Comparison of ENCODE assay signal across 12 cellular contexts in genomic region chrX:47648376-47648775, GRCh38. TPM values are rescaled to one million over a fixed set of nuclear protein-coding genes. Genes with fewer than 3 reads are reported as not detected.
A peak's percentile ranks its signal among the peaks of the same experiment; 100 is the strongest.
DNase-seq lines count a peak whose midpoint lies in the region; ATAC-seq, FAIRE-seq and TF ChIP-seq lines count a peak whose summit lies in the region.
"Had no signal": no experiment of that assay in that cellular context is flagged by ENCODE, and none has a peak within 500 bp of the region (broad histone marks: within the 10 kb centered on the region; RNA-seq: fewer than 3 reads in every experiment).

No MANE protein-coding gene starts in this region.

- H3K79me2 ChIP-seq in Loucy (ENCODE audit: insufficient read depth, low read length) (peaks cover 34% of the 10 kb centered on the region; the same call in 1 of the 2 replicates), K562 (ENCODE audit: control insufficient read depth, insufficient read depth, low read length) (peaks cover 60% of the 10 kb centered on the region), neural progenitor cell (ENCODE audit: low read depth) (peaks cover 24% of the 10 kb centered on the region)

- ATAC-seq in activated CD4-positive, alpha-beta T cell treated with anti-CD3 and anti-CD28 coated beads for 36 hours: peak; percentile 12
- no peak for ATAC-seq in K562
- no peak for ATAC-seq in GM21390 (IDR thresholded peaks at IDR 0.05; ENCODE audit: unreplicated experiment)
- ATAC-seq in HG03159 (IDR thresholded peaks at IDR 0.05; ENCODE audit: unreplicated experiment): no peak

- H3K27ac ChIP-seq in K562 (ENCODE audit: extremely low read depth, low read depth, low read length): no peak overlapping the region
- H3K27ac ChIP-seq in neural progenitor cell: no peak overlapping the region
- H3K27ac ChIP-seq: ascending aorta had no signal

- no peaks in the 10 kb centered on the region for H3K27me3 ChIP-seq in Loucy (ENCODE audit: insufficient read depth, low read length, poor library complexity, severe bottlenecking)
- no peaks in the 10 kb centered on the region for H3K27me3 ChIP-seq in K562 (ENCODE audit: control insufficient read depth in 2 of 2, insufficient read depth in 2 of 2, low read length in 2 of 2)
- no peaks in the 10 kb centered on the region for H3K27me3 ChIP-seq in neural progenitor cell
- H3K27me3 ChIP-seq: ascending aorta had no signal

- peak overlapping the region; percentile 92 for H3K4me3 Mint-ChIP-seq in activated CD4-positive, alpha-beta T cell treated with anti-CD3 and anti-CD28 coated beads for 36 hours
- peak overlapping the region; percentile 85 for H3K4me3 Mint-ChIP-seq in neural progenitor cell

- no peaks in the 10 kb centered on the region for H3K27me3 Mint-ChIP-seq in activated CD4-positive, alpha-beta T cell treated with anti-CD3 and anti-CD28 coated beads for 36 hours
- H3K27me3 Mint-ChIP-seq in neural progenitor cell (ENCODE audit: insufficient read depth, low read depth): peaks cover 6% of the 10 kb centered on the region

- peak overlapping the region; percentile 89 for H3K4me3 ChIP-seq in Loucy (ENCODE audit: low read length, poor library complexity, severe bottlenecking)
- H3K4me3 ChIP-seq in K562: peak overlapping the region; percentile 85; the same call in 1 of the 2 replicates
- no peak overlapping the region for H3K4me3 ChIP-seq in neural progenitor cell

- TF ChIP-seq RAD21 in K562 (CRISPR knock-in tag; conservative IDR thresholded peaks at IDR 0.05 in 1 of 2, IDR thresholded peaks at IDR 0.05 in 1 of 2): no peak

- intact Hi-C loops in activated CD4-positive, alpha-beta T cell treated with anti-CD3 and anti-CD28 coated beads for 36 hours (cut with DNase I, micrococcal nuclease): loop anchor here in 1 of 2 experiments (5.0 kb wide), 1 partner anchor 74 kb away; no protein-coding TSS in a partner anchor
- intact Hi-C loops in K562 (cut with micrococcal nuclease): loop anchor here (5.0 kb wide), 1 partner anchor 86 kb away; the partner anchor contains the start of gene ARAF

- peaks cover 55% of the 10 kb centered on the region for H3K4me1 Mint-ChIP-seq in activated CD4-positive, alpha-beta T cell treated with anti-CD3 and anti-CD28 coated beads for 36 hours
- H3K4me1 Mint-ChIP-seq in neural progenitor cell: peaks cover 23% of the 10 kb centered on the region

- H3K9me1 ChIP-seq in K562 (ENCODE audit: control insufficient read depth, insufficient read depth, low read length): peaks cover 5% of the 10 kb centered on the region

- FAIRE-seq in K562 (lab: Jason Lieb, UNC): no peak
- FAIRE-seq: G401.6 had no signal

- H3K9ac ChIP-seq in Loucy (ENCODE audit: low read depth, low read length, poor library complexity, severe bottlenecking) (peak overlapping the region; percentile 77), K562 (ENCODE audit: insufficient read depth in 1 of 2, low read depth in 2 of 2, low read length in 2 of 2) (peak overlapping the region in 1 of 2 experiments; percentile 45; a peak in 1 of 4 replicates), neural progenitor cell (no peak overlapping the region)

- in situ Hi-C loops in K562 (cut with MboI): no loop called here
- in situ Hi-C loops in GM13976 (cut with MboI; ENCODE audit: low sequenced_read_pairs, unreplicated experiment): no loop called here

- POLR2A ChIA-PET in activated CD4-positive, alpha-beta T cell treated with anti-CD3 and anti-CD28 coated beads for 36 hours (lab: Charles Lee): interaction anchor here (1.3 kb wide), 1 partner anchor 14 kb away, joined by 4 read pairs; no protein-coding TSS in a partner anchor
- POLR2A ChIA-PET in K562 (lab: Yijun Ruan, JAX): no interaction called here

- no peaks in the 10 kb centered on the region for H3K9me3 ChIP-seq in Loucy (ENCODE audit: insufficient read depth, low read depth, low read length)
- H3K9me3 ChIP-seq in K562 (replicated peaks; ENCODE audit: control insufficient read depth, insufficient read depth, low read depth, low read length): no peaks in the 10 kb centered on the region
- no peaks in the 10 kb centered on the region for H3K9me3 ChIP-seq in neural progenitor cell (ENCODE audit: low read depth)
- H3K9me3 ChIP-seq: ascending aorta, HAP-1 had no signal

- peak overlapping the region; percentile 97 for H3K27ac Mint-ChIP-seq in activated CD4-positive, alpha-beta T cell treated with anti-CD3 and anti-CD28 coated beads for 36 hours
- no peak overlapping the region for H3K27ac Mint-ChIP-seq in neural progenitor cell

- BruUV-seq in K562 (replicated peaks; lab: Mats Ljungman, UMichigan): no TSS peak

- no peak for TF ChIP-seq CTCF in Loucy (conservative IDR thresholded peaks at IDR 0.05; ENCODE audit: low read length)
- no peak for TF ChIP-seq CTCF in K562 (IDR thresholded peaks at IDR 0.05 in 2 of 3, conservative IDR thresholded peaks at IDR 0.05 in 1 of 3; ENCODE audit: insufficient read depth in 2 of 3, low read depth in 1 of 3, low read length in 3 of 3)
- TF ChIP-seq CTCF in neural progenitor cell (IDR thresholded peaks at IDR 0.05): no peak
- TF ChIP-seq CTCF in GM13976 (IDR thresholded peaks at IDR 0.05; ENCODE audit: borderline replicate concordance, control extremely low read depth, extremely low read depth, insufficient read depth, missing control alignments): no peak

- H3K9me2 ChIP-seq in Loucy (replicated peaks; ENCODE audit: low read depth, low read length): no peaks in the 10 kb centered on the region

- CTCF ChIA-PET in activated CD4-positive, alpha-beta T cell treated with anti-CD3 and anti-CD28 coated beads for 36 hours (lab: Charles Lee): no interaction called here
- CTCF ChIA-PET in K562 (lab: Yijun Ruan, JAX; ENCODE audit: low intra/inter-chr PET ratio): no interaction called here

- no peak for TF ChIP-seq EP300 in K562 (IDR thresholded peaks at IDR 0.05; ENCODE audit: low read length)

- peaks cover 65% of the 10 kb centered on the region for H3K36me3 Mint-ChIP-seq in activated CD4-positive, alpha-beta T cell treated with anti-CD3 and anti-CD28 coated beads for 36 hours (ENCODE audit: low read depth)
- peaks cover 2% of the 10 kb centered on the region for H3K36me3 Mint-ChIP-seq in neural progenitor cell

- H3F3A ChIP-seq in Loucy (ENCODE audit: low read depth) (no peaks in the 10 kb centered on the region), neural progenitor cell (ENCODE audit: low read depth) (peaks cover 9% of the 10 kb centered on the region)

- peaks cover 21% of the 10 kb centered on the region for H4K20me1 ChIP-seq in Loucy (ENCODE audit: insufficient read depth, low read length, poor library complexity, severe bottlenecking)
- no peaks in the 10 kb centered on the region for H4K20me1 ChIP-seq in K562 (replicated peaks; ENCODE audit: control insufficient read depth, insufficient read depth, low read length)
- peaks cover 9% of the 10 kb centered on the region for H4K20me1 ChIP-seq in neural progenitor cell (ENCODE audit: low read depth)

- peak; percentile 51 for DNase-seq in activated CD4-positive, alpha-beta T cell treated with anti-CD3 and anti-CD28 coated beads for 36 hours
- DNase-seq in activated CD4-positive, alpha-beta T cell treated with anti-CD3 and anti-CD28 coated beads, Interleukin-2, amount 50 U/mL, for 1 hour: no peak
- DNase-seq in K562 (ENCODE audit: extremely low read depth in 1 of 4, low spot score in 3 of 4): no peak
- DNase-seq in neural progenitor cell (ENCODE audit: low spot score): no peak
- DNase-seq in GM13976 (ENCODE audit: low spot score): no peak
- DNase-seq: 8988T had no signal

- H2AFZ ChIP-seq in Loucy (ENCODE audit: low read length) (no peak overlapping the region), K562 (ENCODE audit: low read depth, low read length) (no peak overlapping the region), neural progenitor cell (replicated peaks) (no peak overlapping the region)

- H3K4me2 ChIP-seq in Loucy (ENCODE audit: low read depth, low read length, poor library complexity, severe bottlenecking): peak overlapping the region; percentile 86
- peak overlapping the region; percentile 93 for H3K4me2 ChIP-seq in K562 (ENCODE audit: insufficient read depth, low read length)
- H3K4me2 ChIP-seq in neural progenitor cell: no peak overlapping the region

- H3K4me1 ChIP-seq in Loucy (ENCODE audit: insufficient read depth, low read length, poor library complexity, severe bottlenecking): peaks cover 15% of the 10 kb centered on the region
- H3K4me1 ChIP-seq in K562 (replicated peaks in 1 of 2; ENCODE audit: control insufficient read depth in 2 of 2, insufficient read depth in 2 of 2, low read length in 2 of 2): peaks cover 21 to 29% of the 10 kb centered on the region in 2 experiments; a peak in 4 of 5 replicates
- peaks cover 4% of the 10 kb centered on the region for H3K4me1 ChIP-seq in neural progenitor cell

- TF ChIP-seq POLR2A in K562 (conservative IDR thresholded peaks at IDR 0.05): no peak

- H3K9me3 Mint-ChIP-seq in activated CD4-positive, alpha-beta T cell treated with anti-CD3 and anti-CD28 coated beads for 36 hours (ENCODE audit: low read depth): no peaks in the 10 kb centered on the region
- H3K9me3 Mint-ChIP-seq in neural progenitor cell: peaks cover 15% of the 10 kb centered on the region

- H3K36me3 ChIP-seq in Loucy (ENCODE audit: insufficient read depth, low read length) (no peaks in the 10 kb centered on the region; the same call in 1 of the 2 replicates), K562 (ENCODE audit: control insufficient read depth, insufficient read depth, low read length) (peaks cover 70% of the 10 kb centered on the region; the same call in 2 of the 3 replicates), neural progenitor cell (no peaks in the 10 kb centered on the region)
- H3K36me3 ChIP-seq: ascending aorta had no signal

- WGBS in K562 (ENCODE audit: insufficient coverage, low coverage, missing lambda C conversion rate): 60% methylated on average over 2 of the region's 2 CpGs

RNA-seq across cellular contexts. Expression of gene ELK1, which starts 2.0 kb away (rescaled TPM):
- total RNA-seq in activated CD4-positive, alpha-beta T cell treated with anti-CD3 and anti-CD28 coated beads for 36 hours: 100 to 1,000 TPM in 1 of 2 experiments, 10 to 100 TPM in 1; 96.8 to 117 TPM
- total RNA-seq in K562 (2011; cell fraction: chromatin; rRNA removed; ENCODE audit: low replicate concordance): 32.0 and 32.5 TPM in 2 replicates
- total RNA-seq in K562 (2011; cell fraction: nucleolus; rRNA removed): 20.1 and 21.2 TPM in 2 replicates
- 32.9 and 71.1 TPM in 2 replicates for total RNA-seq in K562 (2011; cell fraction: nucleoplasm; rRNA removed)
- total RNA-seq in K562 (2014; rRNA removed): 37.8 and 47.8 TPM in 2 replicates
- 23.6 and 24.5 TPM in 2 replicates for total RNA-seq in K562 (2014; rRNA removed; fragmentation: Illumina TruSeq; extraction: Trizol)
- total RNA-seq in K562 (2015; rRNA removed; fragmentation: Illumina TruSeq; extraction: Trizol): 21.2 and 21.6 TPM in 2 replicates
- total RNA-seq in K562 (2021): 62.5 and 74.9 TPM in 2 replicates
- 26.5 and 29.5 TPM in 2 replicates for polyA plus RNA-seq in K562 (2011; rRNA removed)
- 36.1 and 65.1 TPM in 2 replicates for polyA plus RNA-seq in K562 (2011; cell fraction: cytosol; rRNA removed)
- polyA plus RNA-seq in K562 (2011; cell fraction: nucleus; rRNA removed): 31.3 and 44.0 TPM in 2 replicates
- polyA plus RNA-seq in K562 (2012): 40.7 and 46.4 TPM in 2 replicates
- polyA plus RNA-seq in K562 (2014; fragmentation: Illumina TruSeq; extraction: Trizol): 49.6 and 65.2 TPM in 2 replicates
- 1 to 10 TPM; 4.4 to 4.6 TPM for polyA plus RNA-seq in K562 (2014; fragmentation: Nextera tagmentation; extraction: Ambion mirVana)
- polyA plus RNA-seq in K562 (2014; rRNA removed): 30.0 and 30.1 TPM in 2 replicates
- polyA minus RNA-seq in K562 (2011; rRNA and poly(A)+ RNA removed): 17.1 and 17.8 TPM in 2 replicates
- polyA minus RNA-seq in K562 (2011; cell fraction: cytosol; rRNA and poly(A)+ RNA removed): 26.9 and 30.2 TPM in 2 replicates
- 9.4 and 10.1 TPM in 2 replicates for polyA minus RNA-seq in K562 (2011; cell fraction: nucleus; rRNA and poly(A)+ RNA removed)
- total RNA-seq in neural progenitor cell (ENCODE audit: low replicate concordance): 16.6 and 28.9 TPM in 2 replicates

RNA-seq across cellular contexts. Expression of gene UXT, which starts 10.6 kb away (rescaled TPM):
- 100 to 1,000 TPM; 195 to 210 TPM for total RNA-seq in activated CD4-positive, alpha-beta T cell treated with anti-CD3 and anti-CD28 coated beads for 36 hours
- total RNA-seq in K562 (2011; cell fraction: chromatin; rRNA removed; ENCODE audit: low replicate concordance): 67.5 and 87.0 TPM in 2 replicates
- total RNA-seq in K562 (2011; cell fraction: nucleolus; rRNA removed): 91.2 and 94.6 TPM in 2 replicates
- total RNA-seq in K562 (2011; cell fraction: nucleoplasm; rRNA removed): 97.3 and 117 TPM in 2 replicates
- 201 and 206 TPM in 2 replicates for total RNA-seq in K562 (2014; rRNA removed)
- total RNA-seq in K562 (2014; rRNA removed; fragmentation: Illumina TruSeq; extraction: Trizol): 199 and 204 TPM in 2 replicates
- 184 and 206 TPM in 2 replicates for total RNA-seq in K562 (2015; rRNA removed; fragmentation: Illumina TruSeq; extraction: Trizol)
- 181 and 185 TPM in 2 replicates for total RNA-seq in K562 (2021)
- polyA plus RNA-seq in K562 (2011; rRNA removed): 260 and 275 TPM in 2 replicates
- 259 and 265 TPM in 2 replicates for polyA plus RNA-seq in K562 (2011; cell fraction: cytosol; rRNA removed)
- 182 and 231 TPM in 2 replicates for polyA plus RNA-seq in K562 (2011; cell fraction: nucleus; rRNA removed)
- 283 and 337 TPM in 2 replicates for polyA plus RNA-seq in K562 (2012)
- polyA plus RNA-seq in K562 (2014; fragmentation: Illumina TruSeq; extraction: Trizol): 279 and 300 TPM in 2 replicates
- polyA plus RNA-seq in K562 (2014; fragmentation: Nextera tagmentation; extraction: Ambion mirVana): 100 to 1,000 TPM; 141 to 167 TPM
- 265 and 285 TPM in 2 replicates for polyA plus RNA-seq in K562 (2014; rRNA removed)
- 74.0 and 75.4 TPM in 2 replicates for polyA minus RNA-seq in K562 (2011; rRNA and poly(A)+ RNA removed)
- 52.3 and 53.6 TPM in 2 replicates for polyA minus RNA-seq in K562 (2011; cell fraction: cytosol; rRNA and poly(A)+ RNA removed)
- 46.6 and 75.3 TPM in 2 replicates for polyA minus RNA-seq in K562 (2011; cell fraction: nucleus; rRNA and poly(A)+ RNA removed)
- total RNA-seq in neural progenitor cell (ENCODE audit: low replicate concordance): 88.5 and 91.9 TPM in 2 replicates

RNA-seq across cellular contexts. Expression of gene CFP, which starts 18.6 kb away (rescaled TPM):
- 1 to 10 TPM; 2.4 to 4.7 TPM for total RNA-seq in activated CD4-positive, alpha-beta T cell treated with anti-CD3 and anti-CD28 coated beads for 36 hours
- 0.92 and 1.3 TPM in 2 replicates for total RNA-seq in K562 (2011; cell fraction: chromatin; rRNA removed; ENCODE audit: low replicate concordance)
- 0.53 and 0.67 TPM in 2 replicates for total RNA-seq in K562 (2011; cell fraction: nucleolus; rRNA removed)
- 1.1 and 1.2 TPM in 2 replicates for total RNA-seq in K562 (2011; cell fraction: nucleoplasm; rRNA removed)
- total RNA-seq in K562 (2014; rRNA removed) (0.41 and 2.1 TPM in 2 replicates), K562 (2014; rRNA removed; fragmentation: Illumina TruSeq; extraction: Trizol) (0.26 and 0.55 TPM in 2 replicates), K562 (2015; rRNA removed; fragmentation: Illumina TruSeq; extraction: Trizol) (1.1 and 1.5 TPM in 2 replicates), K562 (2021) (0.89 and 2.0 TPM in 2 replicates), neural progenitor cell (ENCODE audit: low replicate concordance) (0.06 and 0.40 TPM in 2 replicates)
- polyA plus RNA-seq in K562 (2011; rRNA removed) (0.28 and 0.93 TPM in 2 replicates), K562 (2014; fragmentation: Illumina TruSeq; extraction: Trizol) (0.79 and 1.2 TPM in 2 replicates), K562 (2014; fragmentation: Nextera tagmentation; extraction: Ambion mirVana) (under 1 TPM; 0.18 to 0.28 TPM), K562 (2014; rRNA removed) (1.2 and 2.0 TPM in 2 replicates)
- 0.72 and 0.88 TPM in 2 replicates for polyA plus RNA-seq in K562 (2011; cell fraction: cytosol; rRNA removed)
- polyA plus RNA-seq in K562 (2011; cell fraction: nucleus; rRNA removed): 0.68 and 0.97 TPM in 2 replicates
- 2.0 and 5.5 TPM in 2 replicates for polyA plus RNA-seq in K562 (2012)
- 0.07 and 0.09 TPM in 2 replicates for polyA minus RNA-seq in K562 (2011; rRNA and poly(A)+ RNA removed)
- polyA minus RNA-seq in K562 (2011; cell fraction: cytosol; rRNA and poly(A)+ RNA removed): 0.48 TPM in 1 of 2 replicates, not detected in the other
- polyA minus RNA-seq in K562 (2011; cell fraction: nucleus; rRNA and poly(A)+ RNA removed): 0.27 and 0.56 TPM in 2 replicates

RNA-seq across cellular contexts. Expression of gene SYN1, which starts 28.7 kb away (rescaled TPM):
- under 1 TPM; 0.82 to 0.98 TPM for total RNA-seq in activated CD4-positive, alpha-beta T cell treated with anti-CD3 and anti-CD28 coated beads for 36 hours
- 0.88 and 1.1 TPM in 2 replicates for total RNA-seq in K562 (2011; cell fraction: chromatin; rRNA removed; ENCODE audit: low replicate concordance)
- total RNA-seq in K562 (2011; cell fraction: nucleolus; rRNA removed): 0.26 TPM in 1 of 2 replicates, not detected in the other
- 0.66 TPM in 1 of 2 replicates, not detected in the other for total RNA-seq in K562 (2011; cell fraction: nucleoplasm; rRNA removed)
- total RNA-seq in K562 (2014; rRNA removed) (0.18 TPM in 1 of 2 replicates, not detected in the other), K562 (2014; rRNA removed; fragmentation: Illumina TruSeq; extraction: Trizol) (0.10 and 0.15 TPM in 2 replicates), K562 (2015; rRNA removed; fragmentation: Illumina TruSeq; extraction: Trizol) (not detected in 2 replicates), K562 (2021) (0.24 and 0.38 TPM in 2 replicates), neural progenitor cell (ENCODE audit: low replicate concordance) (0.53 TPM in 1 of 2 replicates, not detected in the other)
- polyA plus RNA-seq in K562 (2011; rRNA removed) (0.01 and 0.12 TPM in 2 replicates), K562 (2014; fragmentation: Illumina TruSeq; extraction: Trizol) (0.14 and 0.28 TPM in 2 replicates), K562 (2014; fragmentation: Nextera tagmentation; extraction: Ambion mirVana) (under 1 TPM in 1 of 2 experiments, not detected in 1; 0.07 TPM), K562 (2014; rRNA removed) (0.24 TPM in 1 of 2 replicates, not detected in the other)
- polyA plus RNA-seq in K562 (2011; cell fraction: cytosol; rRNA removed): 0.10 and 0.15 TPM in 2 replicates
- 0.18 and 0.42 TPM in 2 replicates for polyA plus RNA-seq in K562 (2011; cell fraction: nucleus; rRNA removed)
- 0.30 and 0.66 TPM in 2 replicates for polyA plus RNA-seq in K562 (2012)
- polyA minus RNA-seq in K562 (2011; rRNA and poly(A)+ RNA removed): 0.09 and 1.2 TPM in 2 replicates
- polyA minus RNA-seq in K562 (2011; cell fraction: cytosol; rRNA and poly(A)+ RNA removed): 0.36 and 1.2 TPM in 2 replicates
- polyA minus RNA-seq in K562 (2011; cell fraction: nucleus; rRNA and poly(A)+ RNA removed): 0.13 and 0.22 TPM in 2 replicates
